In genomic region chr14:61474021-61474420, GRCh38 we compare ENCODE assay signal across 14 cellular contexts.
A peak's percentile ranks its signal among the peaks of the same experiment; 100 is the strongest.
DNase-seq lines count a peak whose midpoint lies in the region; ATAC-seq, FAIRE-seq and TF ChIP-seq lines count a peak whose summit lies in the region.
"Had no signal": no experiment of that assay in that cellular context is flagged by ENCODE, and none has a peak within 500 bp of the region (broad histone marks: within the 10 kb centered on the region; RNA-seq: fewer than 3 reads in every experiment).

No MANE protein-coding gene starts in this region.

- ATAC-seq in activated B cell treated with CpG ODN at 0.5 μM for 24 hours (ENCODE audit: low read depth) = no peak
- no peak for ATAC-seq in naive B cell (ENCODE audit: low read depth in 2 of 2)
- no peak for ATAC-seq in GM21723 (IDR thresholded peaks at IDR 0.05; ENCODE audit: unreplicated experiment)
- no peak for ATAC-seq in HG03108 (IDR thresholded peaks at IDR 0.05; ENCODE audit: unreplicated experiment)
- ATAC-seq: GM23338 had no signal

- H3K4me1 Mint-ChIP-seq in activated B cell treated with CpG ODN at 0.5 μM for 24 hours = peaks cover 88% of the 10 kb centered on the region
- H3K4me1 Mint-ChIP-seq in naive B cell = peaks cover 70 to 88% (median 82%) of the 10 kb centered on the region in 3 donors

- H3K4me2 ChIP-seq in BLaER1 treated with 17β-estradiol and CSF1 and Interleukin-3, amounts not matched to agents 10 nM and 100 nM = peak overlapping the region; percentile 84 to 95 (median 91)
- H3K4me2 ChIP-seq: GM23338 had no signal

- H3K27ac Mint-ChIP-seq in activated B cell treated with CpG ODN at 0.5 μM for 24 hours (peak overlapping the region; percentile 77), naive B cell (peak overlapping the region; percentile 89 to 99 (median 94))
- H3K27ac Mint-ChIP-seq: GM23338 had no signal

- TF ChIP-seq CTCF in activated B cell treated with CpG ODN at 0.5 μM for 24 hours (IDR thresholded peaks at IDR 0.05) (no peak), suprapubic skin (IDR thresholded peaks at IDR 0.05) (no peak)

- no peaks in the 10 kb centered on the region for H3K36me3 Mint-ChIP-seq in activated B cell treated with CpG ODN at 0.5 μM for 24 hours (ENCODE audit: low read depth)
- H3K36me3 Mint-ChIP-seq in naive B cell = no peaks in the 10 kb centered on the region

- TF ChIP-seq EP300 in suprapubic skin (IDR thresholded peaks at IDR 0.05) = no peak

- H3K9me3 Mint-ChIP-seq in activated B cell treated with CpG ODN at 0.5 μM for 24 hours (no peaks in the 10 kb centered on the region), naive B cell (peaks cover 0 to 2% (median 0%) of the 10 kb centered on the region in 7 donors)
- H3K9me3 Mint-ChIP-seq: GM23338 had no signal

- CTCF ChIA-PET in activated B cell treated with CpG ODN at 0.5 μM for 24 hours (lab: Charles Lee) = interaction anchor here (1.0 to 7.4 kb wide), 4 partner anchors 28 to 247 kb away, joined by 3 to 83 read pairs (median 16); no protein-coding TSS in a partner anchor

- H3K4me3 Mint-ChIP-seq in activated B cell treated with CpG ODN at 0.5 μM for 24 hours (peak overlapping the region; percentile 39), naive B cell (peak overlapping the region in 7 of 8 donors; percentile 8 to 96 (median 50))
- H3K4me3 Mint-ChIP-seq: GM23338 had no signal

- no peaks in the 10 kb centered on the region for H3K9me3 ChIP-seq in BLaER1 treated with 17β-estradiol and CSF1 and Interleukin-3, amounts not matched to agents 10 nM and 100 nM (replicated peaks in 1 of 11)
- no peaks in the 10 kb centered on the region for H3K9me3 ChIP-seq in suprapubic skin
- H3K9me3 ChIP-seq: Caco-2 had no signal

- H3K27ac ChIP-seq in BLaER1 treated with 17β-estradiol and CSF1 and Interleukin-3, amounts not matched to agents 10 nM and 100 nM = peak overlapping the region; percentile 74 to 100 (median 100); a peak in 21 of 22 replicates
- no peak overlapping the region for H3K27ac ChIP-seq in suprapubic skin

- intact Hi-C loops in activated B cell treated with CpG ODN at 0.5 μM for 24 hours (cut with micrococcal nuclease) = no loop called here

- H3K27me3 ChIP-seq in BLaER1 treated with 17β-estradiol and CSF1 and Interleukin-3, amounts not matched to agents 10 nM and 100 nM = no peaks in the 10 kb centered on the region
- no peaks in the 10 kb centered on the region for H3K27me3 ChIP-seq in suprapubic skin

- no peaks in the 10 kb centered on the region for H4K20me1 ChIP-seq in BLaER1 treated with 17β-estradiol and CSF1 and Interleukin-3, amounts not matched to agents 10 nM and 100 nM

- H3K36me3 ChIP-seq in BLaER1 treated with 17β-estradiol and CSF1 and Interleukin-3, amounts not matched to agents 10 nM and 100 nM = no peaks in the 10 kb centered on the region
- H3K36me3 ChIP-seq in suprapubic skin = no peaks in the 10 kb centered on the region

- H3K4me3 ChIP-seq in BLaER1 treated with 17β-estradiol and CSF1 and Interleukin-3, amounts not matched to agents 10 nM and 100 nM = peak overlapping the region in 3 of 10 experiments; percentile 15 to 62 (median 55); a peak in 4 of 20 replicates
- H3K4me3 ChIP-seq in suprapubic skin = no peak overlapping the region
- H3K4me3 ChIP-seq: GM23338 had no signal

- no peak for TF ChIP-seq POLR2A in suprapubic skin (IDR thresholded peaks at IDR 0.05)

- peak; percentile 31 for FAIRE-seq in HTR-8/SVneo (lab: Jason Lieb, UNC)
- FAIRE-seq: astrocyte, endometrium had no signal

- POLR2A ChIA-PET in activated B cell treated with CpG ODN at 0.5 μM for 24 hours (lab: Charles Lee) = interaction anchor here (0.6 to 12.6 kb wide), 6 partner anchors 31 to 288 kb away, joined by 4 to 388 read pairs (median 28); partner anchors contain the start of genes HIF1A and SNAPC1

- DNase-seq in HTR-8/SVneo (ENCODE audit: insufficient read length, low spot score) = no peak
- no peak for DNase-seq in activated B cell treated with CpG ODN at 0.5 μM for 24 hours
- no peak for DNase-seq in naive B cell
- no peak for DNase-seq in suprapubic skin (ENCODE audit: low spot score in 2 of 2)
- DNase-seq in stimulated activated naive CD4-positive, alpha-beta T cell treated with Interleukin-2 at 50 U/mL for 16 hours (lab: John Stamatoyannopoulos, UW) = no peak
- DNase-seq: Caco-2, mammary epithelial cell, NCI-H187 had no signal

- whole genome bisulfite sequencing in suprapubic skin = 72% methylated on average over 1 of the region's 1 CpG

- peak overlapping the region; percentile 67 to 93 (median 85); a peak in 21 of 22 replicates for H3K9ac ChIP-seq in BLaER1 treated with 17β-estradiol and CSF1 and Interleukin-3, amounts not matched to agents 10 nM and 100 nM

- peaks cover 90 to 98% (median 95%) of the 10 kb centered on the region in 10 experiments for H3K4me1 ChIP-seq in BLaER1 treated with 17β-estradiol and CSF1 and Interleukin-3, amounts not matched to agents 10 nM and 100 nM
- H3K4me1 ChIP-seq in suprapubic skin = peaks cover 78% of the 10 kb centered on the region
- H3K4me1 ChIP-seq: Caco-2 had no signal

- H3K27me3 Mint-ChIP-seq in activated B cell treated with CpG ODN at 0.5 μM for 24 hours (no peaks in the 10 kb centered on the region), naive B cell (no peaks in the 10 kb centered on the region)
